In genomic region chr5:56817306-56817986, GRCh38 we compare ENCODE assay signal across 8 cellular contexts. TPM values are rescaled to one million over a fixed set of nuclear protein-coding genes. Genes with fewer than 3 reads are reported as not detected.
A peak's percentile ranks its signal among the peaks of the same experiment; 100 is the strongest.
DNase-seq lines count a peak whose midpoint lies in the region; TF ChIP-seq lines count a peak whose summit lies in the region.

No MANE protein-coding gene starts in this region.

- H3K9me3 Mint-ChIP-seq in activated CD4-positive, alpha-beta T cell treated with anti-CD3 and anti-CD28 coated beads, Interleukin-2, amount 10 ng/mL, durations not matched to agents 7 days and 5 days = no peaks in the 10 kb centered on the region
- H3K9me3 Mint-ChIP-seq in activated T-helper 2 cell treated with anti-CD3 and anti-CD28 coated beads, Interferon-gamma antibody, Interleukin-2, Interleukin-4, amounts not matched to agents 10 μg/mL and 5 μg/mL and 100 μg/mL, durations not matched to agents 14 hours and 24 hours and 36 hours = no peaks in the 10 kb centered on the region

- no peaks in the 10 kb centered on the region for H3K9me3 ChIP-seq in thymus (ENCODE audit: control insufficient read depth)

- H3K36me3 Mint-ChIP-seq in activated CD4-positive, alpha-beta T cell treated with anti-CD3 and anti-CD28 coated beads, Interleukin-2, amount 10 ng/mL, durations not matched to agents 7 days and 5 days (ENCODE audit: low read depth) = peaks cover 33% of the 10 kb centered on the region
- peaks cover 17% of the 10 kb centered on the region for H3K36me3 Mint-ChIP-seq in activated T-helper 2 cell treated with anti-CD3 and anti-CD28 coated beads, Interferon-gamma antibody, Interleukin-2, Interleukin-4, amounts not matched to agents 10 μg/mL and 5 μg/mL and 100 μg/mL, durations not matched to agents 14 hours and 24 hours and 36 hours (ENCODE audit: low read depth)

- H3K27me3 ChIP-seq in kidney epithelial cell (ENCODE audit: control insufficient read depth, insufficient read depth, low read length) (no peaks in the 10 kb centered on the region), thymus (ENCODE audit: control insufficient read depth, insufficient read depth) (no peaks in the 10 kb centered on the region)

- H3K4me3 ChIP-seq in kidney epithelial cell (ENCODE audit: low read depth, low read length) (peak overlapping the region; percentile 93), thymus (ENCODE audit: low read length) (peak overlapping the region; percentile 87)

- WGBS in thymus = 60% methylated on average over 8 of the region's 8 CpGs

- H3K4me3 Mint-ChIP-seq in activated CD4-positive, alpha-beta T cell treated with anti-CD3 and anti-CD28 coated beads, Interleukin-2, amount 10 ng/mL, durations not matched to agents 7 days and 5 days = peak overlapping the region; percentile 88
- H3K4me3 Mint-ChIP-seq in activated T-helper 2 cell treated with anti-CD3 and anti-CD28 coated beads, Interferon-gamma antibody, Interleukin-2, Interleukin-4, amounts not matched to agents 10 μg/mL and 5 μg/mL and 100 μg/mL, durations not matched to agents 14 hours and 24 hours and 36 hours (ENCODE audit: low read depth) = peak overlapping the region; percentile 87

- H3K4me1 Mint-ChIP-seq in activated CD4-positive, alpha-beta T cell treated with anti-CD3 and anti-CD28 coated beads, Interleukin-2, amount 10 ng/mL, durations not matched to agents 7 days and 5 days = peaks cover 52% of the 10 kb centered on the region
- peaks cover 47% of the 10 kb centered on the region for H3K4me1 Mint-ChIP-seq in activated T-helper 2 cell treated with anti-CD3 and anti-CD28 coated beads, Interferon-gamma antibody, Interleukin-2, Interleukin-4, amounts not matched to agents 10 μg/mL and 5 μg/mL and 100 μg/mL, durations not matched to agents 14 hours and 24 hours and 36 hours (ENCODE audit: low read depth)

- TF ChIP-seq CTCF in kidney epithelial cell (IDR thresholded peaks at IDR 0.05; ENCODE audit: insufficient read depth, low read length, poor library complexity, severe bottlenecking) = no peak

- no peaks in the 10 kb centered on the region for H3K27me3 Mint-ChIP-seq in activated CD4-positive, alpha-beta T cell treated with anti-CD3 and anti-CD28 coated beads, Interleukin-2, amount 10 ng/mL, durations not matched to agents 7 days and 5 days
- peaks cover 6% of the 10 kb centered on the region for H3K27me3 Mint-ChIP-seq in activated T-helper 2 cell treated with anti-CD3 and anti-CD28 coated beads, Interferon-gamma antibody, Interleukin-2, Interleukin-4, amounts not matched to agents 10 μg/mL and 5 μg/mL and 100 μg/mL, durations not matched to agents 14 hours and 24 hours and 36 hours (ENCODE audit: low read depth)

- peaks cover 2% of the 10 kb centered on the region for H3K4me1 ChIP-seq in thymus (ENCODE audit: control insufficient read depth, insufficient read depth, low read length)

- H3K27ac Mint-ChIP-seq in activated CD4-positive, alpha-beta T cell treated with anti-CD3 and anti-CD28 coated beads, Interleukin-2, amount 10 ng/mL, durations not matched to agents 7 days and 5 days = peak overlapping the region; percentile 90
- peak overlapping the region; percentile 88 for H3K27ac Mint-ChIP-seq in activated T-helper 2 cell treated with anti-CD3 and anti-CD28 coated beads, Interferon-gamma antibody, Interleukin-2, Interleukin-4, amounts not matched to agents 10 μg/mL and 5 μg/mL and 100 μg/mL, durations not matched to agents 14 hours and 24 hours and 36 hours

- H3K27ac ChIP-seq in thymus (ENCODE audit: low read depth) (no peak overlapping the region), substantia nigra (ENCODE audit: low read depth, low read length, poor library complexity, severe bottlenecking) (no peak overlapping the region)

- H3K36me3 ChIP-seq in kidney epithelial cell (ENCODE audit: control insufficient read depth, insufficient read depth, low read length) (no peaks in the 10 kb centered on the region), thymus (ENCODE audit: control insufficient read depth, insufficient read depth) (no peaks in the 10 kb centered on the region)

- intact Hi-C loops in activated T-helper 2 cell treated with anti-CD3 and anti-CD28 coated beads, Interferon-gamma antibody, Interleukin-2, Interleukin-4, amounts not matched to agents 10 μg/mL and 5 μg/mL and 100 μg/mL, durations not matched to agents 14 hours and 24 hours and 36 hours (cut with micrococcal nuclease) = loop anchor here (2.0 to 5.0 kb wide), 7 partner anchors 105 to 820 kb away; no protein-coding TSS in a partner anchor

- CTCF ChIA-PET in activated CD4-positive, alpha-beta T cell treated with anti-CD3 and anti-CD28 coated beads, Interleukin-2, amount 10 ng/mL, durations not matched to agents 7 days and 5 days (lab: Charles Lee) = interaction anchor here (1.5 kb wide), 1 partner anchor 546 kb away, joined by 4 read pairs; no protein-coding TSS in a partner anchor

- DNase-seq in activated CD4-positive, alpha-beta T cell treated with anti-CD3 and anti-CD28 coated beads, Interleukin-2, amount 10 ng/mL, durations not matched to agents 7 days and 5 days = no peak
- DNase-seq in activated CD4-positive, alpha-beta T cell treated with anti-CD3 and anti-CD28 coated beads for 1 hour = no peak
- DNase-seq in activated T-helper 2 cell treated with anti-CD3 and anti-CD28 coated beads, Interferon-gamma antibody, Interleukin-2, Interleukin-4, amounts not matched to agents 10 μg/mL and 5 μg/mL and 100 μg/mL, durations not matched to agents 14 hours and 24 hours and 36 hours (ENCODE audit: low spot score) = no peak
- DNase-seq in kidney epithelial cell (ENCODE audit: low read depth) (no peak), substantia nigra (lab: John Stamatoyannopoulos, UW) (no peak), 8988T (no peak), anterior cingulate cortex (lab: John Stamatoyannopoulos, UW) (no peak)

- POLR2A ChIA-PET in activated CD4-positive, alpha-beta T cell treated with anti-CD3 and anti-CD28 coated beads, Interleukin-2, amount 10 ng/mL, durations not matched to agents 7 days and 5 days (lab: Charles Lee) = no interaction called here

RNA-seq across cellular contexts. Expression of gene MAP3K1, which starts 2.1 kb away (rescaled TPM):
- total RNA-seq in activated CD4-positive, alpha-beta T cell treated with anti-CD3 and anti-CD28 coated beads, Interleukin-2, amount 10 ng/mL, durations not matched to agents 7 days and 5 days = 10 to 100 TPM; 59.9 to 63.9 TPM
- total RNA-seq in activated T-helper 2 cell treated with anti-CD3 and anti-CD28 coated beads, Interferon-gamma antibody, Interleukin-2, Interleukin-4, amounts not matched to agents 10 μg/mL and 5 μg/mL and 100 μg/mL, durations not matched to agents 14 hours and 24 hours and 36 hours = 19.9 and 20.7 TPM in 2 replicates
- total RNA-seq in kidney epithelial cell = 21.3 and 21.4 TPM in 2 replicates
- 18.6 TPM for polyA plus RNA-seq in thymus
